8 cellular contexts compared by ENCODE assay signal in genomic region chr2:28810384-28811285, GRCh38. TPM values are rescaled to one million over a fixed set of nuclear protein-coding genes. Genes with fewer than 3 reads are reported as not detected.
A peak's percentile ranks its signal among the peaks of the same experiment; 100 is the strongest.
DNase-seq lines count a peak whose midpoint lies in the region; ATAC-seq and TF ChIP-seq lines count a peak whose summit lies in the region.

SPDYA (plus strand) TSS chr2:28810834; CDS start chr2:28816015, 5,181 bp downstream.

- peak in 1 of 2 donors; percentile 20 for TF ChIP-seq POLR2A in uterus (IDR thresholded peaks at IDR 0.05)

- peak within 1 kb of the TSS; percentile 77 to 80 (median 79) for H3K4me3 Mint-ChIP-seq in T-cell

- H3K9ac ChIP-seq in BLaER1 (no peak within 1 kb of the TSS), rectal smooth muscle tissue (ENCODE audit: low read length) (no peak within 1 kb of the TSS)

- POLR2A ChIA-PET in T-cell (lab: Charles Lee), result interaction anchor here (0.5 to 1.1 kb wide), 2 partner anchors 60 to 198 kb away, joined by 3 to 6 read pairs; no protein-coding TSS in a partner anchor

- H3K4me1 ChIP-seq in BLaER1, result peaks cover 9% of the 10 kb centered on the region; the same call in 1 of the 2 replicates
- H3K4me1 ChIP-seq in left ventricle myocardium inferior, result peaks cover 16% of the 10 kb centered on the region
- H3K4me1 ChIP-seq in rectal smooth muscle tissue (ENCODE audit: control insufficient read depth, insufficient read depth, low read length), result peaks cover 3% of the 10 kb centered on the region
- H3K4me1 ChIP-seq in uterus, result no peaks in the 10 kb centered on the region

- CTCF ChIA-PET in T-cell (lab: Charles Lee), result interaction anchor here (0.6 to 1.4 kb wide), 4 partner anchors 9 to 244 kb away, joined by 3 read pairs; no protein-coding TSS in a partner anchor

- no peaks in the 10 kb centered on the region for H3K27me3 ChIP-seq in BLaER1
- H3K27me3 ChIP-seq in left ventricle myocardium inferior (ENCODE audit: low read depth), result no peaks in the 10 kb centered on the region
- no peaks in the 10 kb centered on the region for H3K27me3 ChIP-seq in rectal smooth muscle tissue (ENCODE audit: control insufficient read depth, insufficient read depth, low read length)
- H3K27me3 ChIP-seq in uterus, result no peaks in the 10 kb centered on the region

- H3K4me1 Mint-ChIP-seq in T-cell, result peaks cover 6 to 17% (median 17%) of the 10 kb centered on the region in 3 donors

- peaks cover 16% of the 10 kb centered on the region for H3K9me3 ChIP-seq in BLaER1
- H3K9me3 ChIP-seq in left ventricle myocardium inferior (replicated peaks), result no peaks in the 10 kb centered on the region
- H3K9me3 ChIP-seq in uterus, result no peaks in the 10 kb centered on the region

- peaks cover 3% of the 10 kb centered on the region for H3K36me3 Mint-ChIP-seq in T-cell

- peak within 1 kb of the TSS in 1 of 2 donors; percentile 64 for H3K27ac Mint-ChIP-seq in T-cell

- peak within 1 kb of the TSS; percentile 29 for H3K4me2 ChIP-seq in BLaER1

- H3K36me3 ChIP-seq in BLaER1, result peaks cover 31% of the 10 kb centered on the region
- H3K36me3 ChIP-seq in left ventricle myocardium inferior, result peaks cover 14% of the 10 kb centered on the region
- peaks cover 2% of the 10 kb centered on the region for H3K36me3 ChIP-seq in rectal smooth muscle tissue (ENCODE audit: control insufficient read depth, insufficient read depth, low read length)
- no peaks in the 10 kb centered on the region for H3K36me3 ChIP-seq in uterus

- ATAC-seq in GM19395 (IDR thresholded peaks at IDR 0.05; ENCODE audit: unreplicated experiment) (peak; percentile 86), HG03558 (IDR thresholded peaks at IDR 0.05; ENCODE audit: extremely low read depth, unreplicated experiment) (peak; percentile 45), T-cell (replicated peaks in 1 of 4) (peak; percentile 84 to 96 (median 96))

- no peak for TF ChIP-seq CTCF in left ventricle myocardium inferior (IDR thresholded peaks at IDR 0.05; ENCODE audit: borderline replicate concordance)
- TF ChIP-seq CTCF in uterus (IDR thresholded peaks at IDR 0.05), result no peak

- H4K20me1 ChIP-seq in BLaER1, result no peaks in the 10 kb centered on the region

- peak; percentile 52 to 81 (median 70) for DNase-seq in T-cell
- DNase-seq in amniotic epithelial cell (ENCODE audit: low read depth), result peak; percentile 61
- DNase-seq in left ventricle myocardium inferior, result peak; percentile 74
- DNase-seq in uterus, result peak; percentile 58 to 72

- H3K4me3 ChIP-seq in BLaER1 (peak within 1 kb of the TSS; percentile 36; the same call in 1 of the 2 replicates), left ventricle myocardium inferior (peak within 1 kb of the TSS; percentile 71), rectal smooth muscle tissue (ENCODE audit: low read length) (peak within 1 kb of the TSS; percentile 72), uterus (peak within 1 kb of the TSS; percentile 29 to 37)

- H3K9me3 Mint-ChIP-seq in T-cell, result no peaks in the 10 kb centered on the region

- intact Hi-C loops in left ventricle myocardium inferior (cut with micrococcal nuclease) (no loop called here), uterus (cut with DNase I; ENCODE audit: low total_unique reads) (loop anchor here (10.0 kb wide), 1 partner anchor 246 kb away; no protein-coding TSS in a partner anchor)

- H3K27ac ChIP-seq in BLaER1 (no peak within 1 kb of the TSS), left ventricle myocardium inferior (replicated peaks) (no peak within 1 kb of the TSS), rectal smooth muscle tissue (ENCODE audit: low read depth, low read length) (no peak within 1 kb of the TSS), uterus (peak within 1 kb of the TSS; percentile 23 to 24)

- no peaks in the 10 kb centered on the region for H3K27me3 Mint-ChIP-seq in T-cell

RNA-seq across cellular contexts. Expression of gene SPDYA, which starts in this region (rescaled TPM):
- total RNA-seq in T-cell (10 to 100 TPM in 2 of 5 donors, 1 to 10 TPM in 3; 2.2 to 13.3 (median 3.0) TPM), left ventricle myocardium inferior (0.14 TPM), uterus (1 to 10 TPM in 2 of 4 donors, not detected in 2; 3.2 to 7.3 TPM)

Comparison
In these comparisons a context has a peak if more than half of its experiments do, and no peak if none do; other contexts are left out.
1. Peak in DNase-seq and H3K4me3 ChIP-seq in left ventricle myocardium inferior; RNA of the gene not detected or under 1 TPM.
2. H3K27ac ChIP-seq: peak in uterus (2 of 2); none in BLaER1 (single experiment), left ventricle myocardium inferior (single experiment) and rectal smooth muscle tissue (single experiment).
3. ATAC-seq: peak in every context shown above with its lines; median percentile 96 in T-cell; 86 in GM19395; 45 in HG03558.
4. Peak in every context shown above with its lines, with median percentiles within 50 percentile points of each other: H3K4me3 ChIP-seq and DNase-seq.